Comparison of ENCODE assay signal across 1 cellular context in genomic region chr17:30600062-30600829, GRCh38.
A peak's percentile ranks its signal among the peaks of the same experiment; 100 is the strongest.
TF ChIP-seq lines count a peak whose summit lies in the region.

No MANE protein-coding gene starts in this region.

TF ChIP-seq in HepG2, 621 proteins besides CTCF, POLR2A, EP300 and RAD21 (continued from another document and continues in another):
- TF ChIP-seq GLI4 (CRISPR knock-in tag; IDR thresholded peaks at IDR 0.05; ENCODE audit: borderline replicate concordance): no peak
- no peak for TF ChIP-seq ZNF7 (CRISPR knock-in tag; IDR thresholded peaks at IDR 0.05)
- TF ChIP-seq ZNF326 (CRISPR knock-in tag; IDR thresholded peaks at IDR 0.05; ENCODE audit: borderline replicate concordance): no peak
- no peak for TF ChIP-seq PLRG1 (conservative IDR thresholded peaks at IDR 0.05)
- TF ChIP-seq, protein P1, sequence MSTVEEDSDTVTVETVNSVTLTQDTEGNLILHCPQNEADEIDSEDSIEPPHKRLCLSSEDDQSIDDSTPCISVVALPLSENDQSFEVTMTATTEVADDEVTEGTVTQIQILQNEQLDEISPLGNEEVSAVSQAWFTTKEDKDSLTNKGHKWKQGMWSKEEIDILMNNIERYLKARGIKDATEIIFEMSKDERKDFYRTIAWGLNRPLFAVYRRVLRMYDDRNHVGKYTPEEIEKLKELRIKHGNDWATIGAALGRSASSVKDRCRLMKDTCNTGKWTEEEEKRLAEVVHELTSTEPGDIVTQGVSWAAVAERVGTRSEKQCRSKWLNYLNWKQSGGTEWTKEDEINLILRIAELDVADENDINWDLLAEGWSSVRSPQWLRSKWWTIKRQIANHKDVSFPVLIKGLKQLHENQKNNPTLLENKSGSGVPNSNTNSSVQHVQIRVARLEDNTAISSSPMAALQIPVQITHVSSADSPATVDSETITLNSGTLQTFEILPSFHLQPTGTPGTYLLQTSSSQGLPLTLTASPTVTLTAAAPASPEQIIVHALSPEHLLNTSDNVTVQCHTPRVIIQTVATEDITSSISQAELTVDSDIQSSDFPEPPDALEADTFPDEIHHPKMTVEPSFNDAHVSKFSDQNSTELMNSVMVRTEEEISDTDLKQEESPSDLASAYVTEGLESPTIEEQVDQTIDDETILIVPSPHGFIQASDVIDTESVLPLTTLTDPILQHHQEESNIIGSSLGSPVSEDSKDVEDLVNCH (CRISPR knock-in tag; IDR thresholded peaks at IDR 0.05): no peak; the same call in 1 of the 2 replicates
- no peak for TF ChIP-seq HCFC1 (IDR thresholded peaks at IDR 0.05; ENCODE audit: low read depth, low read length)
- TF ChIP-seq PTBP1 (IDR thresholded peaks at IDR 0.05; ENCODE audit: low read depth, low read length, poor library complexity, severe bottlenecking): no peak
- TF ChIP-seq ZNF333 (CRISPR knock-in tag; IDR thresholded peaks at IDR 0.05; ENCODE audit: borderline replicate concordance): no peak
- peak; percentile 59 for TF ChIP-seq CBX1 (IDR thresholded peaks at IDR 0.05; ENCODE audit: low read depth)
- TF ChIP-seq, protein P2, sequence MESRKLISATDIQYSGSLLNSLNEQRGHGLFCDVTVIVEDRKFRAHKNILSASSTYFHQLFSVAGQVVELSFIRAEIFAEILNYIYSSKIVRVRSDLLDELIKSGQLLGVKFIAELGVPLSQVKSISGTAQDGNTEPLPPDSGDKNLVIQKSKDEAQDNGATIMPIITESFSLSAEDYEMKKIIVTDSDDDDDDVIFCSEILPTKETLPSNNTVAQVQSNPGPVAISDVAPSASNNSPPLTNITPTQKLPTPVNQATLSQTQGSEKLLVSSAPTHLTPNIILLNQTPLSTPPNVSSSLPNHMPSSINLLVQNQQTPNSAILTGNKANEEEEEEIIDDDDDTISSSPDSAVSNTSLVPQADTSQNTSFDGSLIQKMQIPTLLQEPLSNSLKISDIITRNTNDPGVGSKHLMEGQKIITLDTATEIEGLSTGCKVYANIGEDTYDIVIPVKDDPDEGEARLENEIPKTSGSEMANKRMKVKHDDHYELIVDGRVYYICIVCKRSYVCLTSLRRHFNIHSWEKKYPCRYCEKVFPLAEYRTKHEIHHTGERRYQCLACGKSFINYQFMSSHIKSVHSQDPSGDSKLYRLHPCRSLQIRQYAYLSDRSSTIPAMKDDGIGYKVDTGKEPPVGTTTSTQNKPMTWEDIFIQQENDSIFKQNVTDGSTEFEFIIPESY (CRISPR knock-in tag; IDR thresholded peaks at IDR 0.05): no peak
- no peak for TF ChIP-seq DPF2 (CRISPR knock-in tag; IDR thresholded peaks at IDR 0.05; ENCODE audit: borderline replicate concordance, low read depth)
- TF ChIP-seq, protein P3, sequence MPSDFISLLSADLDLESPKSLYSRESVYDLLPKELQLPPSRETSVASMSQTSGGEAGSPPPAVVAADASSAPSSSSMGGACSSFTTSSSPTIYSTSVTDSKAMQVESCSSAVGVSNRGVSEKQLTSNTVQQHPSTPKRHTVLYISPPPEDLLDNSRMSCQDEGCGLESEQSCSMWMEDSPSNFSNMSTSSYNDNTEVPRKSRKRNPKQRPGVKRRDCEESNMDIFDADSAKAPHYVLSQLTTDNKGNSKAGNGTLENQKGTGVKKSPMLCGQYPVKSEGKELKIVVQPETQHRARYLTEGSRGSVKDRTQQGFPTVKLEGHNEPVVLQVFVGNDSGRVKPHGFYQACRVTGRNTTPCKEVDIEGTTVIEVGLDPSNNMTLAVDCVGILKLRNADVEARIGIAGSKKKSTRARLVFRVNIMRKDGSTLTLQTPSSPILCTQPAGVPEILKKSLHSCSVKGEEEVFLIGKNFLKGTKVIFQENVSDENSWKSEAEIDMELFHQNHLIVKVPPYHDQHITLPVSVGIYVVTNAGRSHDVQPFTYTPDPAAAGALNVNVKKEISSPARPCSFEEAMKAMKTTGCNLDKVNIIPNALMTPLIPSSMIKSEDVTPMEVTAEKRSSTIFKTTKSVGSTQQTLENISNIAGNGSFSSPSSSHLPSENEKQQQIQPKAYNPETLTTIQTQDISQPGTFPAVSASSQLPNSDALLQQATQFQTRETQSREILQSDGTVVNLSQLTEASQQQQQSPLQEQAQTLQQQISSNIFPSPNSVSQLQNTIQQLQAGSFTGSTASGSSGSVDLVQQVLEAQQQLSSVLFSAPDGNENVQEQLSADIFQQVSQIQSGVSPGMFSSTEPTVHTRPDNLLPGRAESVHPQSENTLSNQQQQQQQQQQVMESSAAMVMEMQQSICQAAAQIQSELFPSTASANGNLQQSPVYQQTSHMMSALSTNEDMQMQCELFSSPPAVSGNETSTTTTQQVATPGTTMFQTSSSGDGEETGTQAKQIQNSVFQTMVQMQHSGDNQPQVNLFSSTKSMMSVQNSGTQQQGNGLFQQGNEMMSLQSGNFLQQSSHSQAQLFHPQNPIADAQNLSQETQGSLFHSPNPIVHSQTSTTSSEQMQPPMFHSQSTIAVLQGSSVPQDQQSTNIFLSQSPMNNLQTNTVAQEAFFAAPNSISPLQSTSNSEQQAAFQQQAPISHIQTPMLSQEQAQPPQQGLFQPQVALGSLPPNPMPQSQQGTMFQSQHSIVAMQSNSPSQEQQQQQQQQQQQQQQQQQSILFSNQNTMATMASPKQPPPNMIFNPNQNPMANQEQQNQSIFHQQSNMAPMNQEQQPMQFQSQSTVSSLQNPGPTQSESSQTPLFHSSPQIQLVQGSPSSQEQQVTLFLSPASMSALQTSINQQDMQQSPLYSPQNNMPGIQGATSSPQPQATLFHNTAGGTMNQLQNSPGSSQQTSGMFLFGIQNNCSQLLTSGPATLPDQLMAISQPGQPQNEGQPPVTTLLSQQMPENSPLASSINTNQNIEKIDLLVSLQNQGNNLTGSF (CRISPR knock-in tag; IDR thresholded peaks at IDR 0.05): no peak
- no peak for TF ChIP-seq NR3C1 (CRISPR knock-in tag; IDR thresholded peaks at IDR 0.05)
- peak; percentile 91 for TF ChIP-seq ZBTB7B (CRISPR knock-in tag; IDR thresholded peaks at IDR 0.05)
- TF ChIP-seq, protein P4, sequence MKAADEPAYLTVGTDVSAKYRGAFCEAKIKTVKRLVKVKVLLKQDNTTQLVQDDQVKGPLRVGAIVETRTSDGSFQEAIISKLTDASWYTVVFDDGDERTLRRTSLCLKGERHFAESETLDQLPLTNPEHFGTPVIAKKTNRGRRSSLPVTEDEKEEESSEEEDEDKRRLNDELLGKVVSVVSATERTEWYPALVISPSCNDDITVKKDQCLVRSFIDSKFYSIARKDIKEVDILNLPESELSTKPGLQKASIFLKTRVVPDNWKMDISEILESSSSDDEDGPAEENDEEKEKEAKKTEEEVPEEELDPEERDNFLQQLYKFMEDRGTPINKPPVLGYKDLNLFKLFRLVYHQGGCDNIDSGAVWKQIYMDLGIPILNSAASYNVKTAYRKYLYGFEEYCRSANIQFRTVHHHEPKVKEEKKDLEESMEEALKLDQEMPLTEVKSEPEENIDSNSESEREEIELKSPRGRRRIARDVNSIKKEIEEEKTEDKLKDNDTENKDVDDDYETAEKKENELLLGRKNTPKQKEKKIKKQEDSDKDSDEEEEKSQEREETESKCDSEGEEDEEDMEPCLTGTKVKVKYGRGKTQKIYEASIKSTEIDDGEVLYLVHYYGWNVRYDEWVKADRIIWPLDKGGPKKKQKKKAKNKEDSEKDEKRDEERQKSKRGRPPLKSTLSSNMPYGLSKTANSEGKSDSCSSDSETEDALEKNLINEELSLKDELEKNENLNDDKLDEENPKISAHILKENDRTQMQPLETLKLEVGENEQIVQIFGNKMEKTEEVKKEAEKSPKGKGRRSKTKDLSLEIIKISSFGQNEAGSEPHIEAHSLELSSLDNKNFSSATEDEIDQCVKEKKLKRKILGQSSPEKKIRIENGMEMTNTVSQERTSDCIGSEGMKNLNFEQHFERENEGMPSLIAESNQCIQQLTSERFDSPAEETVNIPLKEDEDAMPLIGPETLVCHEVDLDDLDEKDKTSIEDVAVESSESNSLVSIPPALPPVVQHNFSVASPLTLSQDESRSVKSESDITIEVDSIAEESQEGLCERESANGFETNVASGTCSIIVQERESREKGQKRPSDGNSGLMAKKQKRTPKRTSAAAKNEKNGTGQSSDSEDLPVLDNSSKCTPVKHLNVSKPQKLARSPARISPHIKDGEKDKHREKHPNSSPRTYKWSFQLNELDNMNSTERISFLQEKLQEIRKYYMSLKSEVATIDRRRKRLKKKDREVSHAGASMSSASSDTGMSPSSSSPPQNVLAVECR (CRISPR knock-in tag; IDR thresholded peaks at IDR 0.05; ENCODE audit: borderline replicate concordance): peak; percentile 73
- no peak; the same call in 1 of the 2 replicates for TF ChIP-seq ZNF225 (CRISPR knock-in tag; IDR thresholded peaks at IDR 0.05)
- TF ChIP-seq ZNF17 (CRISPR knock-in tag; IDR thresholded peaks at IDR 0.05): no peak
- TF ChIP-seq, protein P5, sequence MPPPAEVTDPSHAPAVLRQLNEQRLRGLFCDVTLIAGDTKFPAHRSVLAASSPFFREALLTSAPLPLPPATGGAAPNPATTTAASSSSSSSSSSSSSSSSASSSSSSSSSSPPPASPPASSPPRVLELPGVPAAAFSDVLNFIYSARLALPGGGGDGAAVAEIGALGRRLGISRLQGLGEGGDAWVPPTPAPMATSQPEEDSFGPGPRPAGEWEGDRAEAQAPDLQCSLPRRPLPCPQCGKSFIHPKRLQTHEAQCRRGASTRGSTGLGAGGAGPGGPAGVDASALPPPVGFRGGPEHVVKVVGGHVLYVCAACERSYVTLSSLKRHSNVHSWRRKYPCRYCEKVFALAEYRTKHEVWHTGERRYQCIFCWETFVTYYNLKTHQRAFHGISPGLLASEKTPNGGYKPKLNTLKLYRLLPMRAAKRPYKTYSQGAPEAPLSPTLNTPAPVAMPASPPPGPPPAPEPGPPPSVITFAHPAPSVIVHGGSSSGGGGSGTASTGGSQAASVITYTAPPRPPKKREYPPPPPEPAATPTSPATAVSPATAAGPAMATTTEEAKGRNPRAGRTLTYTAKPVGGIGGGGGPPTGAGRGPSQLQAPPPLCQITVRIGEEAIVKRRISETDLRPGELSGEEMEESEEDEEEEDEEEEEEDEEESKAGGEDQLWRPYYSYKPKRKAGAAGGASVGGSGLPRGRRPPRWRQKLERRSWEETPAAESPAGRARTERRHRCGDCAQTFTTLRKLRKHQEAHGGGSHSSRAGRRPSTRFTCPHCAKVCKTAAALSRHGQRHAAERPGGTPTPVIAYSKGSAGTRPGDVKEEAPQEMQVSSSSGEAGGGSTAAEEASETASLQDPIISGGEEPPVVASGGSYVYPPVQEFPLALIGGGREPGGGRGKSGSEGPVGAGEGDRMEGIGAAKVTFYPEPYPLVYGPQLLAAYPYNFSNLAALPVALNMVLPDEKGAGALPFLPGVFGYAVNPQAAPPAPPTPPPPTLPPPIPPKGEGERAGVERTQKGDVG (CRISPR knock-in tag; IDR thresholded peaks at IDR 0.05; ENCODE audit: borderline replicate concordance): no peak
- TF ChIP-seq JUN (CRISPR knock-in tag; IDR thresholded peaks at IDR 0.05): no peak; the same call in 1 of the 2 replicates
- TF ChIP-seq RXRB (CRISPR knock-in tag; IDR thresholded peaks at IDR 0.05; ENCODE audit: borderline replicate concordance): no peak
- no peak for TF ChIP-seq SNAI1 (CRISPR knock-in tag; IDR thresholded peaks at IDR 0.05; ENCODE audit: borderline replicate concordance)
- TF ChIP-seq ZNF569 (CRISPR knock-in tag; IDR thresholded peaks at IDR 0.05; ENCODE audit: borderline replicate concordance): no peak
- peak; percentile 65 for TF ChIP-seq BRD4 (CRISPR knock-in tag; IDR thresholded peaks at IDR 0.05)
- no peak for TF ChIP-seq STAG1 (CRISPR knock-in tag; IDR thresholded peaks at IDR 0.05)
- TF ChIP-seq, protein P6, sequence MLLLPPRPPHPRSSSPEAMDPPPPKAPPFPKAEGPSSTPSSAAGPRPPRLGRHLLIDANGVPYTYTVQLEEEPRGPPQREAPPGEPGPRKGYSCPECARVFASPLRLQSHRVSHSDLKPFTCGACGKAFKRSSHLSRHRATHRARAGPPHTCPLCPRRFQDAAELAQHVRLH (CRISPR knock-in tag; IDR thresholded peaks at IDR 0.05; ENCODE audit: borderline replicate concordance, low read depth): no peak; the same call in 1 of the 2 replicates
- TF ChIP-seq, protein P7, sequence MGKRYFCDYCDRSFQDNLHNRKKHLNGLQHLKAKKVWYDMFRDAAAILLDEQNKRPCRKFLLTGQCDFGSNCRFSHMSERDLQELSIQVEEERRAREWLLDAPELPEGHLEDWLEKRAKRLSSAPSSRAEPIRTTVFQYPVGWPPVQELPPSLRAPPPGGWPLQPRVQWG (CRISPR knock-in tag; IDR thresholded peaks at IDR 0.05; ENCODE audit: borderline replicate concordance, low read depth): no peak
- no peak for TF ChIP-seq PAWR (CRISPR knock-in tag; IDR thresholded peaks at IDR 0.05; ENCODE audit: borderline replicate concordance)
- TF ChIP-seq ZFYVE20 (CRISPR knock-in tag; IDR thresholded peaks at IDR 0.05; ENCODE audit: borderline replicate concordance, low read depth): no peak
- no peak for TF ChIP-seq MLX (CRISPR knock-in tag; IDR thresholded peaks at IDR 0.05)
- peak; percentile 80; the same call in 1 of the 2 replicates for TF ChIP-seq ZNF274 (CRISPR knock-in tag; IDR thresholded peaks at IDR 0.05)
- TF ChIP-seq, protein P8, sequence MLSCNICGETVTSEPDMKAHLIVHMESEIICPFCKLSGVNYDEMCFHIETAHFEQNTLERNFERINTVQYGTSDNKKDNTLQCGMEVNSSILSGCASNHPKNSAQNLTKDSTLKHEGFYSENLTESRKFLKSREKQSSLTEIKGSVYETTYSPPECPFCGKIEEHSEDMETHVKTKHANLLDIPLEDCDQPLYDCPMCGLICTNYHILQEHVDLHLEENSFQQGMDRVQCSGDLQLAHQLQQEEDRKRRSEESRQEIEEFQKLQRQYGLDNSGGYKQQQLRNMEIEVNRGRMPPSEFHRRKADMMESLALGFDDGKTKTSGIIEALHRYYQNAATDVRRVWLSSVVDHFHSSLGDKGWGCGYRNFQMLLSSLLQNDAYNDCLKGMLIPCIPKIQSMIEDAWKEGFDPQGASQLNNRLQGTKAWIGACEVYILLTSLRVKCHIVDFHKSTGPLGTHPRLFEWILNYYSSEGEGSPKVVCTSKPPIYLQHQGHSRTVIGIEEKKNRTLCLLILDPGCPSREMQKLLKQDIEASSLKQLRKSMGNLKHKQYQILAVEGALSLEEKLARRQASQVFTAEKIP (CRISPR knock-in tag; IDR thresholded peaks at IDR 0.05; ENCODE audit: borderline replicate concordance): no peak
- peak; percentile 32; the same call in 1 of the 2 replicates for TF ChIP-seq NCOA2 (CRISPR knock-in tag; IDR thresholded peaks at IDR 0.05)
- TF ChIP-seq TCF7L2 (IDR thresholded peaks at IDR 0.05; ENCODE audit: low read depth, low read length): no peak
- TF ChIP-seq ZNF558 (CRISPR knock-in tag; IDR thresholded peaks at IDR 0.05; ENCODE audit: borderline replicate concordance): no peak; the same call in 1 of the 2 replicates
- 0 out of 2 replicates have a peak, but pooled peaks have one; percentile 7 for TF ChIP-seq GPN1 (CRISPR knock-in tag; IDR thresholded peaks at IDR 0.05; ENCODE audit: borderline replicate concordance)
- no peak; the same call in 1 of the 2 replicates for TF ChIP-seq ZNF367 (CRISPR knock-in tag; IDR thresholded peaks at IDR 0.05; ENCODE audit: borderline replicate concordance)
- TF ChIP-seq ZSCAN12 (CRISPR knock-in tag; IDR thresholded peaks at IDR 0.05): peak; percentile 36; the same call in 1 of the 2 replicates
- TF ChIP-seq KDM5A (IDR thresholded peaks at IDR 0.05; ENCODE audit: borderline replicate concordance, low read length): no peak
- no peak; the same call in 1 of the 2 replicates for TF ChIP-seq KMT2B (CRISPR knock-in tag; IDR thresholded peaks at IDR 0.05)
- TF ChIP-seq FIP1L1 (IDR thresholded peaks at IDR 0.05; ENCODE audit: borderline replicate concordance, insufficient read depth, low read depth, low read length): no peak
- peak; percentile 94 for TF ChIP-seq ZNF430 (CRISPR knock-in tag; IDR thresholded peaks at IDR 0.05)
